11 cellular contexts compared by ENCODE assay signal in genomic region chr11:111945198-111945597, GRCh38. TPM values are rescaled to one million over a fixed set of nuclear protein-coding genes. Genes with fewer than 3 reads are reported as not detected.
DNase-seq lines count a peak whose midpoint lies in the region; ATAC-seq and TF ChIP-seq lines count a peak whose summit lies in the region.
"Had no signal": no experiment of that assay in that cellular context is flagged by ENCODE, and none has a peak within 500 bp of the region (broad histone marks: within the 10 kb centered on the region; RNA-seq: fewer than 3 reads in every experiment).

No MANE protein-coding gene starts in this region.

- H3K4me2 ChIP-seq in mesendoderm (ENCODE audit: low read length): no peak overlapping the region

- H3K27me3 ChIP-seq in left ventricle myocardium inferior (ENCODE audit: low read depth): no peaks in the 10 kb centered on the region
- H3K27me3 ChIP-seq in heart right ventricle: no peaks in the 10 kb centered on the region
- H3K27me3 ChIP-seq in adrenal gland: no peaks in the 10 kb centered on the region
- no peaks in the 10 kb centered on the region for H3K27me3 ChIP-seq in layer of hippocampus (ENCODE audit: control insufficient read depth, insufficient read depth, low read length)
- H3K27me3 ChIP-seq in mesendoderm (ENCODE audit: insufficient read depth, low read length, poor library complexity): no peaks in the 10 kb centered on the region

- DNase-seq in left ventricle myocardium inferior (no peak), heart right ventricle (no peak), adrenal gland (no peak), SHP77 (lab: John Stamatoyannopoulos, UW) (no peak), SW 1271 (lab: John Stamatoyannopoulos, UW) (no peak), mesendoderm (no peak)
- DNase-seq: activated CD4-positive, alpha-beta T cell treated with anti-CD3 and anti-CD28 coated beads for 1 hour; effector memory CD4-positive, alpha-beta T cell; NCI-H187 had no signal

- H3K9me3 ChIP-seq in left ventricle myocardium inferior (replicated peaks): no peaks in the 10 kb centered on the region
- H3K9me3 ChIP-seq in heart right ventricle: no peaks in the 10 kb centered on the region
- no peaks in the 10 kb centered on the region for H3K9me3 ChIP-seq in adrenal gland (replicated peaks in 1 of 3)

- no peak overlapping the region for H2AK5ac ChIP-seq in mesendoderm (ENCODE audit: low read length)

- no peak overlapping the region for H3K23ac ChIP-seq in mesendoderm (ENCODE audit: low read length)

- H3K4ac ChIP-seq in mesendoderm (ENCODE audit: low read depth, low read length): no peak overlapping the region

- no peak overlapping the region for H2BK120ac ChIP-seq in mesendoderm (ENCODE audit: low read depth, low read length)

- peaks cover 3% of the 10 kb centered on the region for H3K79me1 ChIP-seq in mesendoderm (ENCODE audit: low read length)

- no peaks in the 10 kb centered on the region for H3K79me2 ChIP-seq in mesendoderm (ENCODE audit: control insufficient read depth, insufficient read depth, low read length)

- H3K4me1 ChIP-seq in left ventricle myocardium inferior: peaks cover 65% of the 10 kb centered on the region
- peaks cover 0 to 57% (median 15%) of the 10 kb centered on the region in 9 donors for H3K4me1 ChIP-seq in heart right ventricle
- H3K4me1 ChIP-seq in adrenal gland (replicated peaks in 1 of 2): peaks cover 27 to 42% of the 10 kb centered on the region in 2 donors
- no peaks in the 10 kb centered on the region for H3K4me1 ChIP-seq in urinary bladder (ENCODE audit: insufficient read depth)
- H3K4me1 ChIP-seq in mesendoderm (ENCODE audit: control insufficient read depth, low read depth, low read length): no peaks in the 10 kb centered on the region

- no peak for ATAC-seq in heart right ventricle

- H3K4me3 ChIP-seq in left ventricle myocardium inferior: no peak overlapping the region
- H3K4me3 ChIP-seq in heart right ventricle: no peak overlapping the region
- no peak overlapping the region for H3K4me3 ChIP-seq in adrenal gland
- H3K4me3 ChIP-seq in urinary bladder (ENCODE audit: low read depth, low read length): no peak overlapping the region
- H3K4me3 ChIP-seq in mesendoderm (ENCODE audit: low read length): no peak overlapping the region

- no peak for TF ChIP-seq POLR2A in adrenal gland (IDR thresholded peaks at IDR 0.05)

- no peak overlapping the region for H4K5ac ChIP-seq in mesendoderm (ENCODE audit: low read length)

- intact Hi-C loops in left ventricle myocardium inferior (cut with micrococcal nuclease) (no loop called here), heart right ventricle (cut with DNase I) (no loop called here), adrenal gland (cut with DNase I) (no loop called here)

- H3K56ac ChIP-seq in mesendoderm (ENCODE audit: low read length): no peak overlapping the region

- no peak overlapping the region for H2BK15ac ChIP-seq in mesendoderm (replicated peaks; ENCODE audit: low read depth)

- H2BK5ac ChIP-seq in mesendoderm (ENCODE audit: low read length): no peak overlapping the region

- TF ChIP-seq CTCF in left ventricle myocardium inferior (IDR thresholded peaks at IDR 0.05; ENCODE audit: borderline replicate concordance) (no peak), heart right ventricle (IDR thresholded peaks at IDR 0.05) (no peak), adrenal gland (IDR thresholded peaks at IDR 0.05) (no peak)

- H4K8ac ChIP-seq in mesendoderm (ENCODE audit: low read depth, low read length): no peak overlapping the region

- H3K9ac ChIP-seq in mesendoderm (ENCODE audit: low read length): no peak overlapping the region

- no peaks in the 10 kb centered on the region for H3K36me3 ChIP-seq in left ventricle myocardium inferior
- H3K36me3 ChIP-seq in heart right ventricle: no peaks in the 10 kb centered on the region
- H3K36me3 ChIP-seq in adrenal gland (replicated peaks in 1 of 2): no peaks in the 10 kb centered on the region
- no peaks in the 10 kb centered on the region for H3K36me3 ChIP-seq in urinary bladder (ENCODE audit: insufficient read depth)
- H3K36me3 ChIP-seq in mesendoderm (ENCODE audit: control insufficient read depth, insufficient read depth, low read length): no peaks in the 10 kb centered on the region

- H3K27ac ChIP-seq in left ventricle myocardium inferior (replicated peaks) (peak overlapping the region; percentile 32), heart right ventricle (peak overlapping the region in 1 of 10 donors; percentile 71), adrenal gland (peak overlapping the region in 3 of 5 donors; percentile 43 to 77 (median 73)), layer of hippocampus (ENCODE audit: low read depth, low read length) (peak overlapping the region; percentile 12), urinary bladder (ENCODE audit: low read depth) (peak overlapping the region; percentile 44), mesendoderm (ENCODE audit: low read depth, low read length) (no peak overlapping the region)

- 47 to 68% methylated on average over 1 of the region's 1 CpG for WGBS in heart right ventricle, 2 donors
- 61 to 89% (median 68%) methylated on average over 1 of the region's 1 CpG for WGBS in adrenal gland, 4 donors
- 69% methylated on average over 1 of the region's 1 CpG for WGBS in urinary bladder
- WGBS in mesendoderm (ENCODE audit: extremely low coverage, insufficient coverage, low lambda C conversion rate): no CpG with 5 or more reads among the region's 1 CpG

- no peak overlapping the region for H3K18ac ChIP-seq in mesendoderm (ENCODE audit: low read length)

RNA-seq across cellular contexts. Expression of gene DIXDC1, which starts 8.1 kb away (rescaled TPM):
- 20.2 TPM for total RNA-seq in left ventricle myocardium inferior
- 10 to 100 TPM in 9 of 10 donors, 1 to 10 TPM in 1; 5.6 to 36.8 (median 28.6) TPM for total RNA-seq in heart right ventricle
- polyA plus RNA-seq in heart right ventricle: 1 to 10 TPM; 4.7 to 5.6 TPM
- 10 to 100 TPM; 14.8 to 56.0 (median 46.9) TPM for total RNA-seq in adrenal gland
- polyA plus RNA-seq in adrenal gland: 10 to 100 TPM in 2 of 3 donors, 1 to 10 TPM in 1; 7.9 to 30.1 (median 11.5) TPM
- total RNA-seq in urinary bladder: 69.4 TPM
- polyA plus RNA-seq in urinary bladder: 60.5 TPM
- polyA plus RNA-seq in mesendoderm (2013, experiment 1 of 2): 3.7 TPM
- 3.9 TPM for polyA plus RNA-seq in mesendoderm (2013, experiment 2 of 2)

RNA-seq across cellular contexts. Expression of gene C11orf52, which starts 26.5 kb away (rescaled TPM):
- 1.2 TPM for total RNA-seq in left ventricle myocardium inferior
- total RNA-seq in heart right ventricle: 1 to 10 TPM in 8 of 10 donors, under 1 TPM in 2; 0.48 to 4.1 (median 1.6) TPM
- polyA plus RNA-seq in heart right ventricle: 1 to 10 TPM; 3.0 to 3.2 TPM
- 1 to 10 TPM in 4 of 8 donors, under 1 TPM in 2, not detected in 2; 0.53 to 4.2 (median 2.4) TPM for total RNA-seq in adrenal gland
- 1 to 10 TPM in 2 of 3 donors, under 1 TPM in 1; 0.68 to 1.9 (median 1.7) TPM for polyA plus RNA-seq in adrenal gland
- 2.7 TPM for total RNA-seq in urinary bladder
- polyA plus RNA-seq in urinary bladder: 2.4 TPM
- 1.3 TPM for polyA plus RNA-seq in mesendoderm (2013, experiment 1 of 2)
- 1.5 TPM for polyA plus RNA-seq in mesendoderm (2013, experiment 2 of 2)

RNA-seq across cellular contexts. Expression of gene HSPB2, which starts 32.7 kb away (rescaled TPM):
- total RNA-seq in left ventricle myocardium inferior: 36.5 TPM
- total RNA-seq in heart right ventricle: 10 to 100 TPM; 18.9 to 65.4 (median 29.1) TPM
- polyA plus RNA-seq in heart right ventricle: 100 to 1,000 TPM in 1 of 2 donors, 10 to 100 TPM in 1; 37.7 to 136 TPM
- 1 to 10 TPM in 4 of 8 donors, under 1 TPM in 2, not detected in 2; 0.60 to 2.3 (median 1.3) TPM for total RNA-seq in adrenal gland
- 1 to 10 TPM in 2 of 3 donors, under 1 TPM in 1; 0.51 to 6.1 (median 3.9) TPM for polyA plus RNA-seq in adrenal gland
- 1.6 TPM for total RNA-seq in urinary bladder
- 10.6 TPM for polyA plus RNA-seq in urinary bladder
- polyA plus RNA-seq in mesendoderm (2013, experiment 1 of 2): 0.56 TPM
- 0.53 TPM for polyA plus RNA-seq in mesendoderm (2013, experiment 2 of 2)

RNA-seq across cellular contexts. Expression of gene CRYAB, which starts 33.6 kb away (rescaled TPM):
- total RNA-seq in left ventricle myocardium inferior (6,704 TPM), heart right ventricle (over 10,000 TPM in 2 of 10 donors, 1,000 to 10,000 TPM in 8; 7,877 to 10,608 (median 8,590) TPM), adrenal gland (10 to 100 TPM; 38.2 to 87.7 (median 56.3) TPM), urinary bladder (21.3 TPM)
- polyA plus RNA-seq in heart right ventricle (over 10,000 TPM in 1 of 2 donors, 1,000 to 10,000 TPM in 1; 7,695 to 25,436 TPM), adrenal gland (100 to 1,000 TPM in 1 of 3 donors, 10 to 100 TPM in 2; 77.8 to 108 (median 99.0) TPM), urinary bladder (231 TPM)
- 3.4 TPM for polyA plus RNA-seq in mesendoderm (2013, experiment 1 of 2)
- polyA plus RNA-seq in mesendoderm (2013, experiment 2 of 2): 4.2 TPM
